In genomic region chr7:111108526-111108925, GRCh38 we compare ENCODE assay signal across 1 cellular context.
A peak's percentile ranks its signal among the peaks of the same experiment; 100 is the strongest.
TF ChIP-seq lines count a peak whose summit lies in the region.

No MANE protein-coding gene starts in this region.

TF ChIP-seq in GM12878, 131 proteins besides CTCF, POLR2A, EP300 and RAD21:
- TF ChIP-seq ZNF592 (IDR thresholded peaks at IDR 0.05) (no peak), IRF4 (IDR thresholded peaks at IDR 0.05; ENCODE audit: low read depth, low read length) (no peak), NFIC (IDR thresholded peaks at IDR 0.05; ENCODE audit: low read depth, low read length) (peak; percentile 39; the same call in 1 of the 2 replicates), SMAD5 (IDR thresholded peaks at IDR 0.05; ENCODE audit: low read depth) (no peak), MTA3 (IDR thresholded peaks at IDR 0.05; ENCODE audit: borderline replicate concordance, low read length) (no peak), RBBP5 (conservative IDR thresholded peaks at IDR 0.05) (no peak), SIN3A (IDR thresholded peaks at IDR 0.05; ENCODE audit: low read depth, low read length) (no peak), HSF1 (IDR thresholded peaks at IDR 0.05; ENCODE audit: low read depth, low read length) (no peak), JUNB (IDR thresholded peaks at IDR 0.05) (peak; percentile 67; the same call in 1 of the 2 replicates), ATF2 (IDR thresholded peaks at IDR 0.05; ENCODE audit: low read length) (peak; percentile 27; the same call in 1 of the 2 replicates), RUNX3 (IDR thresholded peaks at IDR 0.05; ENCODE audit: low read length) (peak; percentile 62; the same call in 1 of the 2 replicates)
- TF ChIP-seq, protein P1, sequence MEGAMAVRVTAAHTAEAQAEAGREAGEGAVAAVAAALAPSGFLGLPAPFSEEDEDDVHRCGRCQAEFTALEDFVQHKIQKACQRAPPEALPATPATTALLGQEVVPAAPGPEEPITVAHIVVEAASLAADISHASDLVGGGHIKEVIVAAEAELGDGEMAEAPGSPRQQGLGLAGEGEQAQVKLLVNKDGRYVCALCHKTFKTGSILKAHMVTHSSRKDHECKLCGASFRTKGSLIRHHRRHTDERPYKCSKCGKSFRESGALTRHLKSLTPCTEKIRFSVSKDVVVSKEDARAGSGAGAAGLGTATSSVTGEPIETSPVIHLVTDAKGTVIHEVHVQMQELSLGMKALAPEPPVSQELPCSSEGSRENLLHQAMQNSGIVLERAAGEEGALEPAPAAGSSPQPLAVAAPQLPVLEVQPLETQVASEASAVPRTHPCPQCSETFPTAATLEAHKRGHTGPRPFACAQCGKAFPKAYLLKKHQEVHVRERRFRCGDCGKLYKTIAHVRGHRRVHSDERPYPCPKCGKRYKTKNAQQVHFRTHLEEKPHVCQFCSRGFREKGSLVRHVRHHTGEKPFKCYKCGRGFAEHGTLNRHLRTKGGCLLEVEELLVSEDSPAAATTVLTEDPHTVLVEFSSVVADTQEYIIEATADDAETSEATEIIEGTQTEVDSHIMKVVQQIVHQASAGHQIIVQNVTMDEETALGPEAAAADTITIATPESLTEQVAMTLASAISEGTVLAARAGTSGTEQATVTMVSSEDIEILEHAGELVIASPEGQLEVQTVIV (IDR thresholded peaks at IDR 0.05; ENCODE audit: borderline replicate concordance, partially characterized antibody): no peak
